In genomic region chr4:65007841-65008439, GRCh38 we compare ENCODE assay signal across 8 cellular contexts.
DNase-seq lines count a peak whose midpoint lies in the region; ATAC-seq and TF ChIP-seq lines count a peak whose summit lies in the region.

No MANE protein-coding gene starts in this region.

- no peaks in the 10 kb centered on the region for H3K79me2 ChIP-seq in DOHH2 (ENCODE audit: control insufficient read depth, low read length)

- no peak overlapping the region for H3K27ac ChIP-seq in DOHH2 (ENCODE audit: low read depth, low read length)
- H3K27ac ChIP-seq in HEK293 (ENCODE audit: extremely low read depth, low read depth, low read length) = no peak overlapping the region

- H3K4me3 ChIP-seq in DOHH2 (ENCODE audit: low read length) (no peak overlapping the region), HEK293 (ENCODE audit: low read depth, low read length) (no peak overlapping the region), epithelial cell of proximal tubule (ENCODE audit: low read depth, low read length) (no peak overlapping the region), skeletal muscle cell (ENCODE audit: low read depth, low read length) (no peak overlapping the region)

- H3K4me1 ChIP-seq in DOHH2 (ENCODE audit: control insufficient read depth, low read length) = no peaks in the 10 kb centered on the region
- no peaks in the 10 kb centered on the region for H3K4me1 ChIP-seq in HEK293 (ENCODE audit: control insufficient read depth, insufficient read depth, low read length)

- POLR2A ChIA-PET in HEK293 (lab: Yijun Ruan, JAX) = no interaction called here

- H3K36me3 ChIP-seq in DOHH2 (ENCODE audit: control insufficient read depth, low read length) = no peaks in the 10 kb centered on the region
- H3K36me3 ChIP-seq in HEK293 (ENCODE audit: control insufficient read depth in 2 of 2, insufficient read depth in 1 of 2, low read length in 2 of 2) = no peaks in the 10 kb centered on the region

- DNase-seq in OCI-M1 (lab: John Stamatoyannopoulos, UW) (peak; percentile 78), epithelial cell of proximal tubule (ENCODE audit: low read depth) (peak; percentile 6), skeletal muscle cell (ENCODE audit: low read depth) (peak; percentile 2), cortex of kidney (lab: John Stamatoyannopoulos, UW) (no peak)
- no peak for DNase-seq in effector CD4-positive, alpha-beta T cell

- ATAC-seq in HG02763 (IDR thresholded peaks at IDR 0.05; ENCODE audit: unreplicated experiment) = no peak

- no peaks in the 10 kb centered on the region for H3K9me3 ChIP-seq in DOHH2 (ENCODE audit: control insufficient read depth, insufficient read depth, low read length)
- H3K9me3 ChIP-seq in HEK293 (ENCODE audit: control insufficient read depth, insufficient read depth, low read depth, low read length) = no peaks in the 10 kb centered on the region

- H3F3A ChIP-seq in DOHH2 (ENCODE audit: control insufficient read depth, insufficient read depth) = no peaks in the 10 kb centered on the region

- no peaks in the 10 kb centered on the region for H3K9me2 ChIP-seq in DOHH2 (replicated peaks; ENCODE audit: control insufficient read depth, low read length)

- no peak overlapping the region for H3K4me2 ChIP-seq in DOHH2 (ENCODE audit: low read length)

- peak; percentile 49 for TF ChIP-seq CTCF in DOHH2 (IDR thresholded peaks at IDR 0.05; ENCODE audit: low read depth, low read length, poor library complexity, severe bottlenecking)
- no peak for TF ChIP-seq CTCF in HEK293 (tag by site-specific recombination; IDR thresholded peaks at IDR 0.05)
- TF ChIP-seq CTCF in epithelial cell of proximal tubule (conservative IDR thresholded peaks at IDR 0.05; ENCODE audit: low read depth, low read length) = peak; percentile 68

- H3K27me3 ChIP-seq in DOHH2 (ENCODE audit: control insufficient read depth, low read length) = no peaks in the 10 kb centered on the region

- CTCF ChIA-PET in HEK293 (lab: Yijun Ruan, JAX) = interaction anchor here (0.6 to 1.5 kb wide), 12 partner anchors 9 to 1743 kb away, joined by 3 to 4 read pairs (median 3); no protein-coding TSS in a partner anchor

- no peaks in the 10 kb centered on the region for H4K20me1 ChIP-seq in DOHH2 (ENCODE audit: control insufficient read depth, insufficient read depth, low read depth, low read length)

TF ChIP-seq in HEK293, 187 proteins besides CTCF, POLR2A, EP300 and RAD21:
- TF ChIP-seq HIC1 (tag by site-specific recombination; IDR thresholded peaks at IDR 0.05) (no peak), ZNF654 (tag by site-specific recombination; IDR thresholded peaks at IDR 0.05; ENCODE audit: low read depth) (peak; percentile 50)

Comparison
In these comparisons a context has a peak if more than half of its experiments do, and no peak if none do; other contexts are left out.
1. DNase-seq: peak in OCI-M1 (single experiment), epithelial cell of proximal tubule (single experiment) and skeletal muscle cell (single experiment); none in effector CD4-positive, alpha-beta T cell (single experiment) and cortex of kidney (single experiment).